17 cellular contexts compared by ENCODE assay signal in genomic region chr16:46907061-46907774, GRCh38. TPM values are rescaled to one million over a fixed set of nuclear protein-coding genes. Genes with fewer than 3 reads are reported as not detected.
DNase-seq lines count a peak whose midpoint lies in the region; ATAC-seq and TF ChIP-seq lines count a peak whose summit lies in the region.
"Had no signal": no experiment of that assay in that cellular context is flagged by ENCODE, and none has a peak within 500 bp of the region (broad histone marks: within the 10 kb centered on the region; RNA-seq: fewer than 3 reads in every experiment).

No MANE protein-coding gene starts in this region.

- intact Hi-C loops in Calu3 (cut with micrococcal nuclease; ENCODE audit: unreplicated experiment) (loop anchor here (5.0 kb wide), 1 partner anchor 235 kb away; no protein-coding TSS in a partner anchor), left ventricle myocardium inferior (cut with micrococcal nuclease) (loop anchor here (10.0 kb wide), 1 partner anchor 52 kb away; no protein-coding TSS in a partner anchor), gastrocnemius medialis (cut with DNase I; ENCODE audit: low total_unique reads) (loop anchor here (10.0 kb wide), 1 partner anchor 232 kb away; no protein-coding TSS in a partner anchor), vagina (cut with DNase I) (loop anchor here (5.0 kb wide), 1 partner anchor 55 kb away; no protein-coding TSS in a partner anchor)

- H3K36me3 Mint-ChIP-seq in Calu3 (ENCODE audit: insufficient read depth, unreplicated experiment): peaks cover 64% of the 10 kb centered on the region
- H3K36me3 Mint-ChIP-seq: immature natural killer cell had no signal

- DNase-seq in Calu3 (no peak), left ventricle myocardium inferior (no peak), gastrocnemius medialis (no peak), Ammon's horn (ENCODE audit: low spot score) (no peak), vagina (ENCODE audit: extremely low spot score in 2 of 2) (no peak)
- DNase-seq in stimulated activated CD4-positive, alpha-beta T cell treated with anti-CD3 and anti-CD28 coated beads, Interleukin-2, amount 100 ng/mL, for 24 hours: no peak
- DNase-seq: activated CD4-positive, alpha-beta T cell treated with anti-CD3 and anti-CD28 coated beads for 36 hours; activated CD8-positive, alpha-beta memory T cell treated with anti-CD3 and anti-CD28 coated beads, Interleukin-2, amount 50 U/mL, for 4 hours; activated effector memory CD4-positive, alpha-beta T cell treated with anti-CD3 and anti-CD28 coated beads, Interleukin-2, amount 50 U/mL, for 16 hours; GM23248; immature natural killer cell; lower lobe of right lung; NCI-H187; NCI-H226 had no signal

- H3K27me3 ChIP-seq in OCI-LY1 (ENCODE audit: insufficient read depth, low read length): no peaks in the 10 kb centered on the region
- H3K27me3 ChIP-seq in left ventricle myocardium inferior (ENCODE audit: low read depth): no peaks in the 10 kb centered on the region
- H3K27me3 ChIP-seq in gastrocnemius medialis: no peaks in the 10 kb centered on the region
- no peaks in the 10 kb centered on the region for H3K27me3 ChIP-seq in vagina

- no peaks in the 10 kb centered on the region for H3K27me3 Mint-ChIP-seq in Calu3 (ENCODE audit: unreplicated experiment)
- H3K27me3 Mint-ChIP-seq: activated CD4-positive, alpha-beta T cell treated with anti-CD3 and anti-CD28 coated beads for 36 hours had no signal

- BruUV-seq in Calu3 (replicated peaks; lab: Mats Ljungman, UMichigan): no TSS peak

- TF ChIP-seq CTCF in Calu3 (IDR thresholded peaks at IDR 0.05; ENCODE audit: unreplicated experiment): no peak
- TF ChIP-seq CTCF in OCI-LY1 (IDR thresholded peaks at IDR 0.05; ENCODE audit: low read length): no peak
- TF ChIP-seq CTCF in left ventricle myocardium inferior (IDR thresholded peaks at IDR 0.05; ENCODE audit: borderline replicate concordance): no peak
- no peak for TF ChIP-seq CTCF in gastrocnemius medialis (IDR thresholded peaks at IDR 0.05 in 4 of 5, conservative IDR thresholded peaks at IDR 0.05 in 1 of 5)
- no peak for TF ChIP-seq CTCF in vagina (IDR thresholded peaks at IDR 0.05)

- no peak overlapping the region for H3K9ac ChIP-seq in OCI-LY1 (ENCODE audit: low read length)
- H3K9ac ChIP-seq: GM23248, KMS-11 had no signal

- H3K9me2 ChIP-seq in OCI-LY1 (ENCODE audit: low read depth, low read length): no peaks in the 10 kb centered on the region

- no peak overlapping the region for H3K4me3 Mint-ChIP-seq in Calu3 (ENCODE audit: low read depth, unreplicated experiment)
- H3K4me3 Mint-ChIP-seq: activated CD4-positive, alpha-beta T cell treated with anti-CD3 and anti-CD28 coated beads for 36 hours; immature natural killer cell had no signal

- H3K4me3 ChIP-seq in OCI-LY1 (ENCODE audit: low read depth, low read length, poor library complexity, severe bottlenecking): no peak overlapping the region
- H3K4me3 ChIP-seq in left ventricle myocardium inferior: no peak overlapping the region
- no peak overlapping the region for H3K4me3 ChIP-seq in gastrocnemius medialis
- H3K4me3 ChIP-seq in vagina: no peak overlapping the region
- H3K4me3 ChIP-seq: GM23248, lower lobe of right lung, SK-N-MC had no signal

- no peaks in the 10 kb centered on the region for H3K79me2 ChIP-seq in OCI-LY1 (ENCODE audit: insufficient read depth, low read length)

- H2AFZ ChIP-seq in OCI-LY1 (ENCODE audit: low read length): no peak overlapping the region
- H2AFZ ChIP-seq: GM23248 had no signal

- peak overlapping the region; percentile 2 for H3K27ac Mint-ChIP-seq in Calu3 (ENCODE audit: unreplicated experiment)
- H3K27ac Mint-ChIP-seq: activated CD4-positive, alpha-beta T cell treated with anti-CD3 and anti-CD28 coated beads for 36 hours; immature natural killer cell had no signal

- H3K9me3 ChIP-seq in OCI-LY1 (ENCODE audit: low read length) (no peaks in the 10 kb centered on the region), left ventricle myocardium inferior (replicated peaks) (no peaks in the 10 kb centered on the region), gastrocnemius medialis (no peaks in the 10 kb centered on the region), vagina (no peaks in the 10 kb centered on the region)
- H3K9me3 ChIP-seq: lower lobe of right lung had no signal

- H3K4me1 ChIP-seq in OCI-LY1 (ENCODE audit: insufficient read depth, low read length, severe bottlenecking): peaks cover 30% of the 10 kb centered on the region
- peaks cover 10% of the 10 kb centered on the region for H3K4me1 ChIP-seq in left ventricle myocardium inferior
- H3K4me1 ChIP-seq in gastrocnemius medialis: peaks cover 15 to 17% of the 10 kb centered on the region in 2 donors
- H3K4me1 ChIP-seq in vagina: no peaks in the 10 kb centered on the region
- H3K4me1 ChIP-seq: lower lobe of right lung had no signal

- in situ Hi-C loops in gastrocnemius medialis (cut with MboI; ENCODE audit: low sequenced_read_pairs in 4 of 4): loop anchor here in 2 of 4 donors (10.0 to 25.0 kb wide), 2 partner anchors 232 to 245 kb away; no protein-coding TSS in a partner anchor

- peak; percentile 35 to 43 for ATAC-seq in gastrocnemius medialis
- ATAC-seq: activated CD4-positive, alpha-beta T cell treated with anti-CD3 and anti-CD28 coated beads for 36 hours; lower lobe of right lung had no signal

- no peaks in the 10 kb centered on the region for H3K9me3 Mint-ChIP-seq in Calu3 (ENCODE audit: low read depth, unreplicated experiment)
- H3K9me3 Mint-ChIP-seq: immature natural killer cell had no signal

- peaks cover 42% of the 10 kb centered on the region for H3K36me3 ChIP-seq in OCI-LY1 (ENCODE audit: insufficient read depth, low read length)
- peaks cover 9% of the 10 kb centered on the region for H3K36me3 ChIP-seq in left ventricle myocardium inferior
- peaks cover 0 to 11% of the 10 kb centered on the region in 2 donors for H3K36me3 ChIP-seq in gastrocnemius medialis
- H3K36me3 ChIP-seq in vagina: no peaks in the 10 kb centered on the region
- H3K36me3 ChIP-seq: lower lobe of right lung had no signal

- TF ChIP-seq POLR2A in gastrocnemius medialis (IDR thresholded peaks at IDR 0.05): no peak
- TF ChIP-seq POLR2A in vagina (IDR thresholded peaks at IDR 0.05): no peak

- H3F3A ChIP-seq in OCI-LY1 (ENCODE audit: insufficient read depth, low read length): 0 out of 2 replicates have a peak, but pooled peaks cover 7% of the 10 kb centered on the region

- H4K20me1 ChIP-seq in OCI-LY1 (ENCODE audit: insufficient read depth, low read length): no peaks in the 10 kb centered on the region

- H3K4me1 Mint-ChIP-seq in Calu3 (ENCODE audit: low read depth, unreplicated experiment): peaks cover 9% of the 10 kb centered on the region
- H3K4me1 Mint-ChIP-seq: immature natural killer cell had no signal

- H3K27ac ChIP-seq in OCI-LY1 (ENCODE audit: low read depth, low read length, poor library complexity, severe bottlenecking) (peak overlapping the region; percentile 26), left ventricle myocardium inferior (replicated peaks) (peak overlapping the region; percentile 24), gastrocnemius medialis (peak overlapping the region; percentile 40 to 59 (median 51)), vagina (no peak overlapping the region)
- H3K27ac ChIP-seq: GM23248, KMS-11, lower lobe of right lung, SK-N-MC had no signal

- CTCF ChIA-PET in Calu3 (lab: Charles Lee): interaction anchor here (0.5 to 1.2 kb wide), 3 partner anchors 11 to 53 kb away, joined by 3 read pairs; no protein-coding TSS in a partner anchor

- H3K4me2 ChIP-seq in OCI-LY1 (ENCODE audit: low read length): no peak overlapping the region
- H3K4me2 ChIP-seq: KMS-11 had no signal

RNA-seq across cellular contexts. Expression of gene GPT2, which starts 23.1 kb away (rescaled TPM):
- total RNA-seq in Calu3 (2022) (63.2 and 68.9 TPM in 2 replicates), left ventricle myocardium inferior (17.8 TPM), gastrocnemius medialis (100 to 1,000 TPM in 1 of 4 donors, 10 to 100 TPM in 3; 13.5 to 112 (median 55.7) TPM), vagina (18.4 TPM)
